Comparison of ENCODE assay signal across 10 cellular contexts in the genomic region with DNA sequence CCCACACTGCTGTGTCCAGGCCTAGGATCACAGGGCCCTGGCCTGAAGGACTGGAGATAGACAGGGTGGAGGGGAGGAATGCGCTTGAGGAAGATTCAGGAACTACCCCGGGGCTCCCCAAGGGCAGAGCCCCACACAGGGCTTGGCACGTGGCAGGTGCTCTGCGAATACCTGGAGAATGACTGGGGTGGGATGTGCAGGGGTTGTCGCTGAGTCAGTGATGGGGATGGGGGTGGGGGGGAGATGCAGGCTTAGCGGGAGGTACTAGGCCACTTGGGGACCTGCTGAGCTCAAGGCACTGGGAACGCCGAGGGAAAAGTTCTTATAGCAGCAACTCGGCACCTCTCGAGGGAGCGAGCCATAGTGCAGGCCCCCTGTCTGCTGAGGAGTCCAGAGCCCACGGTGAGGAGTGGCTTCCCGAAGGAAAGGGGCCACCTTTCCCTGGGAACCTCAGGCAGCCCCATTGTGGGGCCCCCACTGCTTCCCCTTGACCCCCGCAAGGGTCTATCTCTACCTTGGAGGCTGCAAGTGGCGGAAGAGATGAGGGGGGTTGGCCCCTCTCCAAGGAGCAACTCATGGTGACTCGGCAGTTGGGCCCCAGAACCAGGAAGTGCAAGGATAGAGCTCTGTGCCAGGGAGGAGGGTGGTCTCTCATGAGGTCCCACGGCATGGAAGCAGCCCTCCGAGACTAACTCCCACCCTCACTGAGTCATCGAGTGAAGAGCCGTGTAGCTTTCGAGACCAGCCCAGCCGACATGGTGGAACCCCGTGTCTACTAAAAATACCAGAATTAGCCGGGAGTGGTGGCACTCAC. TPM values are rescaled to one million over a fixed set of nuclear protein-coding genes. Genes with fewer than 3 reads are reported as not detected.
DNase-seq lines count a peak whose midpoint lies in the region; ATAC-seq, FAIRE-seq and TF ChIP-seq lines count a peak whose summit lies in the region.
"Had no signal": no experiment of that assay in that cellular context is flagged by ENCODE, and none has a peak within 500 bp of the region (broad histone marks: within the 10 kb centered on the region; RNA-seq: fewer than 3 reads in every experiment).

No MANE protein-coding gene starts in this region.

- H3K27me3 Mint-ChIP-seq in activated T-cell treated with anti-CD3 and anti-CD28 coated beads, Interleukin-2, amount 50 U/mL, for 4 hours (ENCODE audit: low read depth) = no peaks in the 10 kb centered on the region
- H3K27me3 Mint-ChIP-seq: activated naive CD8-positive, alpha-beta T cell treated with anti-CD3 and anti-CD28 coated beads, Interleukin-2, amount 50 U/mL, for 24 hours had no signal

- peak; percentile 45 for ATAC-seq in RWPE2 (ENCODE audit: low read depth)
- no peak for ATAC-seq in activated T-cell treated with anti-CD3 and anti-CD28 coated beads, Interleukin-2, amount 50 U/mL, for 4 hours
- ATAC-seq: activated naive CD8-positive, alpha-beta T cell treated with anti-CD3 and anti-CD28 coated beads, Interleukin-2, amount 50 U/mL, for 24 hours had no signal

- H3K36me3 ChIP-seq in RWPE2 (ENCODE audit: low read depth) (peaks cover 80% of the 10 kb centered on the region), small intestine (ENCODE audit: control insufficient read depth in 2 of 2, insufficient read depth in 2 of 2, low read length in 2 of 2) (peaks cover 0 to 5% of the 10 kb centered on the region in 2 donors), thyroid gland (no peaks in the 10 kb centered on the region)

- H3K36me3 Mint-ChIP-seq in activated T-cell treated with anti-CD3 and anti-CD28 coated beads, Interleukin-2, amount 50 U/mL, for 4 hours (ENCODE audit: insufficient read depth) = no peaks in the 10 kb centered on the region

- H3K4me3 Mint-ChIP-seq in activated T-cell treated with anti-CD3 and anti-CD28 coated beads, Interleukin-2, amount 50 U/mL, for 4 hours = no peak overlapping the region
- H3K4me3 Mint-ChIP-seq: activated naive CD8-positive, alpha-beta T cell treated with anti-CD3 and anti-CD28 coated beads, Interleukin-2, amount 50 U/mL, for 24 hours had no signal

- intact Hi-C loops in thyroid gland (cut with DNase I) = no loop called here

- H3K4me3 ChIP-seq in RWPE2 (ENCODE audit: severe bottlenecking) (no peak overlapping the region), fibroblast of pulmonary artery (replicated peaks; ENCODE audit: low read depth, low read length) (no peak overlapping the region), small intestine (ENCODE audit: low read depth in 1 of 2, low read length in 2 of 2) (no peak overlapping the region), thyroid gland (replicated peaks in 1 of 3) (no peak overlapping the region)

- H3K27me3 ChIP-seq in RWPE2 (ENCODE audit: insufficient read depth, poor library complexity, severe bottlenecking) = no peaks in the 10 kb centered on the region
- no peaks in the 10 kb centered on the region for H3K27me3 ChIP-seq in small intestine (ENCODE audit: control insufficient read depth in 2 of 2, insufficient read depth in 2 of 2, low read length in 2 of 2)
- H3K27me3 ChIP-seq in thyroid gland = no peaks in the 10 kb centered on the region

- H3K9me3 ChIP-seq in RWPE2 (ENCODE audit: severe bottlenecking) (no peaks in the 10 kb centered on the region), small intestine (ENCODE audit: control insufficient read depth, low read depth) (no peaks in the 10 kb centered on the region), thyroid gland (no peaks in the 10 kb centered on the region)

- peaks cover 8% of the 10 kb centered on the region for H3K4me1 Mint-ChIP-seq in activated T-cell treated with anti-CD3 and anti-CD28 coated beads, Interleukin-2, amount 50 U/mL, for 4 hours (ENCODE audit: low read depth)

- FAIRE-seq in small intestine (lab: Jason Lieb, UNC) = no peak

- no peak for TF ChIP-seq POLR2A in thyroid gland (IDR thresholded peaks at IDR 0.05)

- no peak for TF ChIP-seq CTCF in RWPE2 (IDR thresholded peaks at IDR 0.05; ENCODE audit: poor library complexity, severe bottlenecking)
- TF ChIP-seq CTCF in fibroblast of pulmonary artery (IDR thresholded peaks at IDR 0.05; ENCODE audit: low read length, missing control alignments) = no peak
- TF ChIP-seq CTCF in thyroid gland (IDR thresholded peaks at IDR 0.05) = no peak

- peak overlapping the region; percentile 73 for H3K27ac ChIP-seq in RWPE2 (ENCODE audit: poor library complexity, severe bottlenecking)
- peak overlapping the region; percentile 47 to 62 for H3K27ac ChIP-seq in small intestine (ENCODE audit: low read depth in 1 of 2, low read length in 1 of 2)
- no peak overlapping the region for H3K27ac ChIP-seq in thyroid gland

- peak; percentile 38 for DNase-seq in DMS53 (lab: John Stamatoyannopoulos, UW)
- no peak for DNase-seq in DMS53 treated with DMSO at 0.1 percent for 48 hours (lab: John Stamatoyannopoulos, UW; ENCODE audit: unreplicated experiment)
- DNase-seq in RWPE2 (ENCODE audit: low spot score) = peak; percentile 83
- DNase-seq in fibroblast of pulmonary artery (ENCODE audit: low read depth) = peak; percentile 57
- DNase-seq in small intestine = peak; percentile 26
- DNase-seq in activated T-cell treated with anti-CD3 and anti-CD28 coated beads, Interleukin-2, amount 50 U/mL, for 4 hours = no peak
- DNase-seq in stimulated activated CD4-positive, alpha-beta T cell treated with anti-CD3 and anti-CD28 coated beads, Interleukin-2, amount 100 ng/mL, for 24 hours = no peak
- DNase-seq in thyroid gland = no peak
- DNase-seq: activated naive CD8-positive, alpha-beta T cell treated with anti-CD3 and anti-CD28 coated beads, Interleukin-2, amount 50 U/mL, for 24 hours; NCI-H526 had no signal

- H3K4me1 ChIP-seq in RWPE2 (ENCODE audit: insufficient read depth, poor library complexity, severe bottlenecking) = peaks cover 33% of the 10 kb centered on the region
- peaks cover 0 to 4% of the 10 kb centered on the region in 2 donors for H3K4me1 ChIP-seq in small intestine (ENCODE audit: control insufficient read depth in 2 of 2, insufficient read depth in 1 of 2, low read depth in 1 of 2, low read length in 1 of 2)
- H3K4me1 ChIP-seq in thyroid gland = no peaks in the 10 kb centered on the region

- H3K9me3 Mint-ChIP-seq in activated T-cell treated with anti-CD3 and anti-CD28 coated beads, Interleukin-2, amount 50 U/mL, for 4 hours = no peaks in the 10 kb centered on the region
- H3K9me3 Mint-ChIP-seq: activated naive CD8-positive, alpha-beta T cell treated with anti-CD3 and anti-CD28 coated beads, Interleukin-2, amount 50 U/mL, for 24 hours had no signal

- 57 to 67% (median 58%) methylated on average over 24 of the region's 24 CpGs for WGBS in small intestine, 3 donors
- 79 to 80% methylated on average over 20 to 23 of the region's 24 CpGs for WGBS in thyroid gland, 2 donors

RNA-seq across cellular contexts. Expression of a gene that starts 33.1 kb away (rescaled TPM):
- polyA plus RNA-seq in small intestine = 100 to 1,000 TPM in 1 of 3 donors, 10 to 100 TPM in 2; 70.8 to 107 (median 83.6) TPM
- total RNA-seq in activated T-cell treated with anti-CD3 and anti-CD28 coated beads, Interleukin-2, amount 50 U/mL, for 4 hours = 1 to 10 TPM; 2.8 to 4.7 (median 3.8) TPM
- 10 to 100 TPM; 17.1 to 23.7 (median 17.8) TPM for total RNA-seq in thyroid gland

Comparison
In these comparisons a context has a peak if more than half of its experiments do, and no peak if none do; other contexts are left out.
1. DNase-seq: peak in DMS53 (single experiment), RWPE2 (single experiment), fibroblast of pulmonary artery (single experiment) and small intestine (single experiment); none in DMS53 treated with DMSO at 0.1 percent for 48 hours (single experiment), activated T-cell treated with anti-CD3 and anti-CD28 coated beads, Interleukin-2, amount 50 U/mL, for 4 hours (single experiment), stimulated activated CD4-positive, alpha-beta T cell treated with anti-CD3 and anti-CD28 coated beads, Interleukin-2, amount 100 ng/mL, for 24 hours (0 of 2) and thyroid gland (0 of 2).
2. H3K27ac ChIP-seq: peak in RWPE2 (single experiment) and small intestine (2 of 2); none in thyroid gland (0 of 3).